Comparison of ENCODE assay signal across 15 cellular contexts in genomic region chr1:243883551-243883950, GRCh38. TPM values are rescaled to one million over a fixed set of nuclear protein-coding genes. Genes with fewer than 3 reads are reported as not detected.
A peak's percentile ranks its signal among the peaks of the same experiment; 100 is the strongest.
DNase-seq lines count a peak whose midpoint lies in the region; TF ChIP-seq lines count a peak whose summit lies in the region.
"Had no signal": no experiment of that assay in that cellular context is flagged by ENCODE, and none has a peak within 500 bp of the region (broad histone marks: within the 10 kb centered on the region; RNA-seq: fewer than 3 reads in every experiment).

No MANE protein-coding gene starts in this region.

- H3K27me3 ChIP-seq in MG63 = no peaks in the 10 kb centered on the region
- H3K27me3 ChIP-seq: BE2C, body of pancreas, vagina had no signal

- H3K36me3 ChIP-seq in MG63 = no peaks in the 10 kb centered on the region
- H3K36me3 ChIP-seq: BE2C, vagina had no signal

- DNase-seq in Daoy (ENCODE audit: low read depth) (peak; percentile 89), MG63 (peak; percentile 77), choroid plexus epithelial cell (ENCODE audit: low read depth) (peak; percentile 76), non-pigmented ciliary epithelial cell (ENCODE audit: low read depth) (peak; percentile 73), activated T-cell treated with anti-CD3 and anti-CD28 coated beads for 4 hours (no peak), CD1c-positive myeloid dendritic cell (ENCODE audit: extremely low spot score) (no peak), NCI-H187 treated with DMSO at 0.1 percent for 48 hours (lab: John Stamatoyannopoulos, UW) (no peak), NCI-H526 (lab: John Stamatoyannopoulos, UW) (no peak)
- DNase-seq: activated effector memory CD4-positive, alpha-beta T cell treated with anti-CD3 and anti-CD28 coated beads, Interleukin-2, amount 50 U/mL, for 16 hours; BE2C; body of pancreas; NCI-H1694 treated with DMSO at 0.1 percent for 48 hours; NCI-H69; psoas muscle had no signal

- no peaks in the 10 kb centered on the region for H3K9me3 ChIP-seq in MG63
- H3K9me3 ChIP-seq: BE2C, body of pancreas, psoas muscle, vagina had no signal

- H3K4me3 ChIP-seq in MG63 (no peak overlapping the region), choroid plexus epithelial cell (ENCODE audit: low read depth, low read length) (no peak overlapping the region)
- H3K4me3 ChIP-seq: body of pancreas, psoas muscle, vagina had no signal

- TF ChIP-seq CTCF in choroid plexus epithelial cell (conservative IDR thresholded peaks at IDR 0.05; ENCODE audit: low read depth, low read length) = no peak

RNA-seq across cellular contexts. Expression of gene AKT3, which starts 33.5 kb away (rescaled TPM):
- 11.9 and 22.3 TPM in 2 replicates for total RNA-seq in Daoy (2014; rRNA removed; shearing (Covaris generic))
- 4.4 and 8.0 TPM in 2 replicates for total RNA-seq in MG63 (2014; rRNA removed; shearing (Covaris generic); ENCODE audit: low replicate concordance)

Comparison
In these comparisons a context has a peak if more than half of its experiments do, and no peak if none do; other contexts are left out.
1. DNase-seq: peak in Daoy (single experiment), MG63 (single experiment), choroid plexus epithelial cell (single experiment) and non-pigmented ciliary epithelial cell (single experiment); none in activated T-cell treated with anti-CD3 and anti-CD28 coated beads for 4 hours (single experiment), CD1c-positive myeloid dendritic cell (single experiment), NCI-H187 treated with DMSO at 0.1 percent for 48 hours (single experiment) and NCI-H526 (0 of 2).